In genomic region chr11:61816736-61817455, GRCh38 we compare ENCODE assay signal across 1 cellular context.
TF ChIP-seq lines count a peak whose summit lies in the region.

FADS1 (minus strand) TSS chr11:61817003; CDS start chr11:61816929, 74 bp downstream.

TF ChIP-seq in HepG2, 621 proteins besides CTCF, POLR2A, EP300 and RAD21 (continued from another document):
- TF ChIP-seq PBX2 (CRISPR knock-in tag; IDR thresholded peaks at IDR 0.05) (no peak), ZNF234 (CRISPR knock-in tag; conservative IDR thresholded peaks at IDR 0.05) (no peak; the same call in 1 of the 2 replicates), GRHL1 (CRISPR knock-in tag; conservative IDR thresholded peaks at IDR 0.05) (no peak), AFF4 (CRISPR knock-in tag; IDR thresholded peaks at IDR 0.05) (no peak), PRDM10 (CRISPR knock-in tag; IDR thresholded peaks at IDR 0.05; ENCODE audit: low read depth) (peak; percentile 43; the same call in 1 of the 2 replicates), ZFP91 (CRISPR knock-in tag; IDR thresholded peaks at IDR 0.05; ENCODE audit: borderline replicate concordance) (peak; percentile 89), KDM3A (CRISPR knock-in tag; IDR thresholded peaks at IDR 0.05; ENCODE audit: low read depth) (peak; percentile 50; the same call in 1 of the 2 replicates), ATF2 (CRISPR knock-in tag; IDR thresholded peaks at IDR 0.05) (peak; percentile 77), MAF1 (CRISPR knock-in tag; IDR thresholded peaks at IDR 0.05; ENCODE audit: borderline replicate concordance) (no peak), ZNF766 (CRISPR knock-in tag; IDR thresholded peaks at IDR 0.05; ENCODE audit: borderline replicate concordance) (peak; percentile 32; the same call in 1 of the 2 replicates), HNRNPLL (IDR thresholded peaks at IDR 0.05; ENCODE audit: low read depth, low read length, poor library complexity, severe bottlenecking) (peak; percentile 46), TEAD2 (CRISPR knock-in tag; IDR thresholded peaks at IDR 0.05) (no peak), PCBP1 (IDR thresholded peaks at IDR 0.05; ENCODE audit: borderline replicate concordance, low read depth, low read length) (no peak), BORCS8-MEF2B (CRISPR knock-in tag; IDR thresholded peaks at IDR 0.05) (peak; percentile 14; the same call in 1 of the 2 replicates), ZNF567 (CRISPR knock-in tag; IDR thresholded peaks at IDR 0.05; ENCODE audit: borderline replicate concordance) (no peak; the same call in 1 of the 2 replicates), CBX1 (IDR thresholded peaks at IDR 0.05; ENCODE audit: low read depth) (peak; percentile 85), JDP2 (CRISPR knock-in tag; IDR thresholded peaks at IDR 0.05; ENCODE audit: borderline replicate concordance) (no peak; the same call in 1 of the 2 replicates)
